In genomic region chr10:8919291-8919690, GRCh38 we compare ENCODE assay signal across 22 cellular contexts.
DNase-seq lines count a peak whose midpoint lies in the region; ATAC-seq and TF ChIP-seq lines count a peak whose summit lies in the region.
"Had no signal": no experiment of that assay in that cellular context is flagged by ENCODE, and none has a peak within 500 bp of the region (broad histone marks: within the 10 kb centered on the region; RNA-seq: fewer than 3 reads in every experiment).

No MANE protein-coding gene starts in this region.

- H3K9ac ChIP-seq in skeletal muscle satellite cell (ENCODE audit: low read depth, low read length): no peak overlapping the region

- peak overlapping the region; percentile 81 for H3K27ac Mint-ChIP-seq in activated naive CD8-positive, alpha-beta T cell
- H3K27ac Mint-ChIP-seq in activated naive CD8-positive, alpha-beta T cell treated with anti-CD3 and anti-CD28 coated beads for 36 hours: no peak overlapping the region
- H3K27ac Mint-ChIP-seq in activated T-helper 2 cell treated with anti-CD3 and anti-CD28 coated beads, Interferon-gamma antibody, Interleukin-2, Interleukin-4, amounts not matched to agents 10 μg/mL and 5 μg/mL and 100 μg/mL, durations not matched to agents 14 hours and 24 hours and 36 hours: peak overlapping the region; percentile 18
- no peak overlapping the region for H3K27ac Mint-ChIP-seq in T-helper 2 cell treated with Interferon-gamma antibody and Interleukin-4, amounts not matched to agents 5 μg/mL and 100 μg/mL, for 36 hours
- H3K27ac Mint-ChIP-seq: B cell had no signal

- H3K79me2 ChIP-seq in OCI-LY7 (ENCODE audit: insufficient read depth, low read depth, low read length): no peaks in the 10 kb centered on the region

- H3K4me2 ChIP-seq in skeletal muscle satellite cell (ENCODE audit: low read length) (peak overlapping the region; percentile 3), OCI-LY7 (ENCODE audit: low read length) (no peak overlapping the region)

- peak overlapping the region; percentile 0 for H3K4me3 Mint-ChIP-seq in activated naive CD8-positive, alpha-beta T cell
- no peak overlapping the region for H3K4me3 Mint-ChIP-seq in activated naive CD8-positive, alpha-beta T cell treated with anti-CD3 and anti-CD28 coated beads for 36 hours
- H3K4me3 Mint-ChIP-seq in activated T-helper 2 cell treated with anti-CD3 and anti-CD28 coated beads, Interferon-gamma antibody, Interleukin-2, Interleukin-4, amounts not matched to agents 10 μg/mL and 5 μg/mL and 100 μg/mL, durations not matched to agents 14 hours and 24 hours and 36 hours (ENCODE audit: low read depth): no peak overlapping the region
- no peak overlapping the region for H3K4me3 Mint-ChIP-seq in T-helper 2 cell treated with Interferon-gamma antibody and Interleukin-4, amounts not matched to agents 5 μg/mL and 100 μg/mL, for 36 hours
- H3K4me3 Mint-ChIP-seq: B cell had no signal

- no peak for DNase-seq in activated naive CD8-positive, alpha-beta T cell treated with anti-CD3 and anti-CD28 coated beads for 36 hours
- DNase-seq in activated T-helper 2 cell treated with anti-CD3 and anti-CD28 coated beads, Interferon-gamma antibody, Interleukin-2, Interleukin-4, amounts not matched to agents 10 μg/mL and 5 μg/mL and 100 μg/mL, durations not matched to agents 14 hours and 24 hours and 36 hours (ENCODE audit: low spot score): no peak
- peak; percentile 20 for DNase-seq in fibroblast of pulmonary artery (ENCODE audit: low read depth)
- DNase-seq in T-helper 2 cell treated with Interferon-gamma antibody and Interleukin-4, amounts not matched to agents 5 μg/mL and 100 μg/mL, for 36 hours (ENCODE audit: low spot score): no peak
- DNase-seq in OCI-LY7 (ENCODE audit: low spot score): no peak
- DNase-seq: COR-L47, DMS 273 treated with DMSO at 0.1 percent for 48 hours, EL, GOT3, NCI-H1105 treated with DMSO at 0.1 percent for 48 hours, NCI-H1694, NCI-H524, NCI-H82, SIG-M5 had no signal

- H3K9me2 ChIP-seq in OCI-LY7 (ENCODE audit: insufficient read depth, low read length): no peaks in the 10 kb centered on the region

- H3K9me3 ChIP-seq in skeletal muscle satellite cell (replicated peaks; ENCODE audit: low read length): no peaks in the 10 kb centered on the region
- no peaks in the 10 kb centered on the region for H3K9me3 ChIP-seq in OCI-LY7 (ENCODE audit: low read length)

- H3K4me1 Mint-ChIP-seq in activated naive CD8-positive, alpha-beta T cell (ENCODE audit: low read depth): peaks cover 11% of the 10 kb centered on the region
- peaks cover 9% of the 10 kb centered on the region for H3K4me1 Mint-ChIP-seq in activated naive CD8-positive, alpha-beta T cell treated with anti-CD3 and anti-CD28 coated beads for 36 hours
- peaks cover 9% of the 10 kb centered on the region for H3K4me1 Mint-ChIP-seq in activated T-helper 2 cell treated with anti-CD3 and anti-CD28 coated beads, Interferon-gamma antibody, Interleukin-2, Interleukin-4, amounts not matched to agents 10 μg/mL and 5 μg/mL and 100 μg/mL, durations not matched to agents 14 hours and 24 hours and 36 hours (ENCODE audit: low read depth)
- H3K4me1 Mint-ChIP-seq in T-helper 2 cell treated with Interferon-gamma antibody and Interleukin-4, amounts not matched to agents 5 μg/mL and 100 μg/mL, for 36 hours (ENCODE audit: low read depth): peaks cover 10% of the 10 kb centered on the region
- H3K4me1 Mint-ChIP-seq: B cell had no signal

- no TSS peak for BruUV-seq in OCI-LY7 (replicated peaks; lab: Mats Ljungman, UMichigan)

- H3K36me3 ChIP-seq in skeletal muscle satellite cell (ENCODE audit: insufficient read depth, low read length) (no peaks in the 10 kb centered on the region), OCI-LY7 (ENCODE audit: insufficient read depth, low read length) (no peaks in the 10 kb centered on the region)

- POLR2A ChIA-PET in OCI-LY7 (lab: Charles Lee): no interaction called here

- intact Hi-C loops in activated T-helper 2 cell treated with anti-CD3 and anti-CD28 coated beads, Interferon-gamma antibody, Interleukin-2, Interleukin-4, amounts not matched to agents 10 μg/mL and 5 μg/mL and 100 μg/mL, durations not matched to agents 14 hours and 24 hours and 36 hours (cut with micrococcal nuclease): no loop called here
- intact Hi-C loops in OCI-LY7 (cut with micrococcal nuclease; ENCODE audit: unreplicated experiment): no loop called here

- H3K27me3 Mint-ChIP-seq in activated naive CD8-positive, alpha-beta T cell: no peaks in the 10 kb centered on the region
- H3K27me3 Mint-ChIP-seq in activated naive CD8-positive, alpha-beta T cell treated with anti-CD3 and anti-CD28 coated beads for 36 hours: no peaks in the 10 kb centered on the region
- no peaks in the 10 kb centered on the region for H3K27me3 Mint-ChIP-seq in activated T-helper 2 cell treated with anti-CD3 and anti-CD28 coated beads, Interferon-gamma antibody, Interleukin-2, Interleukin-4, amounts not matched to agents 10 μg/mL and 5 μg/mL and 100 μg/mL, durations not matched to agents 14 hours and 24 hours and 36 hours (ENCODE audit: low read depth)
- H3K27me3 Mint-ChIP-seq in T-helper 2 cell treated with Interferon-gamma antibody and Interleukin-4, amounts not matched to agents 5 μg/mL and 100 μg/mL, for 36 hours (ENCODE audit: low read depth): no peaks in the 10 kb centered on the region
- H3K27me3 Mint-ChIP-seq: B cell had no signal

- TF ChIP-seq CTCF in fibroblast of pulmonary artery (IDR thresholded peaks at IDR 0.05; ENCODE audit: low read length, missing control alignments) (no peak), OCI-LY7 (conservative IDR thresholded peaks at IDR 0.05; ENCODE audit: low read length) (no peak)

- no peak overlapping the region for H2AFZ ChIP-seq in OCI-LY7 (ENCODE audit: low read length)

- CTCF ChIA-PET in OCI-LY7 (lab: Charles Lee; ENCODE audit: unreplicated experiment): no interaction called here

- H3K36me3 Mint-ChIP-seq in activated naive CD8-positive, alpha-beta T cell: peaks cover 2% of the 10 kb centered on the region
- H3K36me3 Mint-ChIP-seq in activated naive CD8-positive, alpha-beta T cell treated with anti-CD3 and anti-CD28 coated beads for 36 hours: no peaks in the 10 kb centered on the region
- peaks cover 21% of the 10 kb centered on the region for H3K36me3 Mint-ChIP-seq in activated T-helper 2 cell treated with anti-CD3 and anti-CD28 coated beads, Interferon-gamma antibody, Interleukin-2, Interleukin-4, amounts not matched to agents 10 μg/mL and 5 μg/mL and 100 μg/mL, durations not matched to agents 14 hours and 24 hours and 36 hours (ENCODE audit: low read depth)
- H3K36me3 Mint-ChIP-seq in T-helper 2 cell treated with Interferon-gamma antibody and Interleukin-4, amounts not matched to agents 5 μg/mL and 100 μg/mL, for 36 hours (ENCODE audit: low read depth): no peaks in the 10 kb centered on the region

- H3K27me3 ChIP-seq in skeletal muscle satellite cell (ENCODE audit: control insufficient read depth, insufficient read depth, low read length): no peaks in the 10 kb centered on the region

- no peaks in the 10 kb centered on the region for H4K20me1 ChIP-seq in OCI-LY7 (ENCODE audit: insufficient read depth, low read length)

- H3K9me3 Mint-ChIP-seq in activated naive CD8-positive, alpha-beta T cell (ENCODE audit: low read depth): peaks cover 3% of the 10 kb centered on the region
- no peaks in the 10 kb centered on the region for H3K9me3 Mint-ChIP-seq in activated naive CD8-positive, alpha-beta T cell treated with anti-CD3 and anti-CD28 coated beads for 36 hours
- peaks cover 9% of the 10 kb centered on the region for H3K9me3 Mint-ChIP-seq in activated T-helper 2 cell treated with anti-CD3 and anti-CD28 coated beads, Interferon-gamma antibody, Interleukin-2, Interleukin-4, amounts not matched to agents 10 μg/mL and 5 μg/mL and 100 μg/mL, durations not matched to agents 14 hours and 24 hours and 36 hours
- peaks cover 6% of the 10 kb centered on the region for H3K9me3 Mint-ChIP-seq in T-helper 2 cell treated with Interferon-gamma antibody and Interleukin-4, amounts not matched to agents 5 μg/mL and 100 μg/mL, for 36 hours

- H3K27ac ChIP-seq in OCI-LY7 (ENCODE audit: low read depth, low read length, poor library complexity, severe bottlenecking): no peak overlapping the region
- H3K27ac ChIP-seq: 22Rv1, RWPE1 had no signal

- H3K4me3 ChIP-seq in fibroblast of pulmonary artery (replicated peaks; ENCODE audit: low read depth, low read length) (no peak overlapping the region), skeletal muscle satellite cell (ENCODE audit: low read length) (no peak overlapping the region), OCI-LY7 (ENCODE audit: low read depth, low read length, poor library complexity, severe bottlenecking) (no peak overlapping the region)
- H3K4me3 ChIP-seq: K562 had no signal

- H3K4me1 ChIP-seq in skeletal muscle satellite cell (ENCODE audit: control insufficient read depth, insufficient read depth, low read length) (no peaks in the 10 kb centered on the region), OCI-LY7 (ENCODE audit: insufficient read depth, low read length, poor library complexity, severe bottlenecking) (no peaks in the 10 kb centered on the region)

- ATAC-seq in HG02678 (IDR thresholded peaks at IDR 0.05; ENCODE audit: unreplicated experiment): no peak
- ATAC-seq: HCT116, K562 had no signal

Comparison
In these comparisons a context has a peak if more than half of its experiments do, and no peak if none do; other contexts are left out.
1. H3K27ac Mint-ChIP-seq: peak in activated naive CD8-positive, alpha-beta T cell (single experiment) and activated T-helper 2 cell treated with anti-CD3 and anti-CD28 coated beads, Interferon-gamma antibody, Interleukin-2, Interleukin-4, amounts not matched to agents 10 μg/mL and 5 μg/mL and 100 μg/mL, durations not matched to agents 14 hours and 24 hours and 36 hours (single experiment); none in activated naive CD8-positive, alpha-beta T cell treated with anti-CD3 and anti-CD28 coated beads for 36 hours (single experiment) and T-helper 2 cell treated with Interferon-gamma antibody and Interleukin-4, amounts not matched to agents 5 μg/mL and 100 μg/mL, for 36 hours (single experiment).